In the genomic region with DNA sequence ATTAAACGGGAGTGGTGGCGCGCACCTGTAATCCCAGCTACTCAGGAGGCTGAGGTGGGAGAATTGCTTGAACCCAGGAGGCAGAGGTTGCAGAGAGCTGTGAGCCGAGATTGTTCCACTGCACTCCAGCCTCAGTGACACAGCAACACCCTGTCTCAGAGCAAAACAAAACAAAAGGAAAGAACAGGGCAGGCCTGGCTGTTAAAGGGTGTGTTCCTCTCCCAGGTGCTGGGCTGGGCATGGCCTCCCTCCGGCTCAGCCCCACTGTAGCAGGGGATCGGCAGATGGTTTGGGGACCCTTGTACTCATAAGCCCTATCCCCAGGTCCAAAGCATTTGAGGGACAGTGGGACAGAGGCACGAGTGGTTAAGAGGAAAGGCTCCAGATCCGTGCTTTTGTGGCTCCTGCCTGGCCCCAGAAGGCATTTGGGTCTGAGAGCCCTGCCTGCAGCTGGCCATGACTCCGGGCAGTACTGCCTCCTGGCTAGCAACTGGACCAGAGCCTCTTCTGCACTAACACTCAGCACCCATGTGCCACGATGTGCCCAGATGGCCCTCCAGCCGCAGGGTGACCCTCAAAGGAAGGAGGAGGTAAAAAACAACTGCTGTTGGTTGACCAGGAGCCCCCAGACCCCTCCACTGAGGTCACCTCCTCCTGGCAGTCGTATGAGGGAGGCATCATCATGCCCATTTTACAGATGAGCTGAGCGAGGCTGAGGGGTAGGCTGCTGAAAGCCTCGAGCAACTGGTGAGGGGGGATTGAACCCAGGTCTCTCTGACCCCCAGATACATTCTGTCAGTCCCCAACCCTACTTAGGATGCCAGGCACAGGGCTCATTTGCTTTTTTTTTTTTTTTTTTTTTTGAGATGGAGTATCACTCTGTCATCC, we compare ENCODE assay signal across 30 cellular contexts. TPM values are rescaled to one million over a fixed set of nuclear protein-coding genes. Genes with fewer than 3 reads are reported as not detected.
DNase-seq lines count a peak whose midpoint lies in the region; TF ChIP-seq lines count a peak whose summit lies in the region.
"Had no signal": no experiment of that assay in that cellular context is flagged by ENCODE, and none has a peak within 500 bp of the region (broad histone marks: within the 10 kb centered on the region; RNA-seq: fewer than 3 reads in every experiment).

No MANE protein-coding gene starts in this region.

- DNase-seq in AG08395 (ENCODE audit: low spot score) (peak; percentile 1), GM13977 (ENCODE audit: low spot score) (peak; percentile 7), neuronal stem cell (ENCODE audit: low spot score) (no peak), A673 (ENCODE audit: low spot score) (no peak), GM23248 (no peak), DMS 273 treated with DMSO at 0.1 percent for 48 hours (lab: John Stamatoyannopoulos, UW) (no peak), activated gamma-delta T cell treated with Interleukin-2 at 50 U/mL for 16 hours (no peak)
- DNase-seq in effector memory CD4-positive, alpha-beta T cell = no peak
- DNase-seq: activated naive CD8-positive, alpha-beta T cell treated with anti-CD3 and anti-CD28 coated beads for 36 hours; activated T-cell treated with anti-CD3 and anti-CD28 coated beads for 4 hours; cortex of kidney; DMS79 treated with DMSO at 0.1 percent for 48 hours; foreskin keratinocyte; naive thymus-derived CD4-positive, alpha-beta T cell; NCI-H1436 treated with DMSO at 0.1 percent for 48 hours; stomach; thyroid gland had no signal

- no peak overlapping the region for H4K91ac ChIP-seq in neuronal stem cell (ENCODE audit: low read depth, low read length, poor library complexity)

- in situ Hi-C loops in GM13977 (cut with MboI; ENCODE audit: low pct_unique_long_range_greater_than_20kb, low sequenced_read_pairs, unreplicated experiment) = no loop called here
- in situ Hi-C loops in GM23248 (cut with MboI) = no loop called here

- H3K36me3 ChIP-seq in effector memory CD4-positive, alpha-beta T cell (ENCODE audit: control insufficient read depth, insufficient read depth, low read length) = peaks cover 26% of the 10 kb centered on the region
- H3K36me3 ChIP-seq in neuronal stem cell (replicated peaks in 1 of 2; ENCODE audit: control insufficient read depth in 2 of 2, insufficient read depth in 2 of 2, low read length in 2 of 2) (peaks cover 12 to 20% of the 10 kb centered on the region in 2 donors), A673 (ENCODE audit: insufficient read depth, low read length, poor library complexity, severe bottlenecking) (peaks cover 11% of the 10 kb centered on the region), GM23248 (ENCODE audit: low read depth) (0 out of 2 replicates have a peak, but pooled peaks cover 6% of the 10 kb centered on the region)

- POLR2A ChIA-PET in A673 (lab: Charles Lee; ENCODE audit: low non-redundant PET) = no interaction called here

- TF ChIP-seq CTCF in GM13977 (IDR thresholded peaks at IDR 0.05; ENCODE audit: extremely low read depth, insufficient read depth, missing control alignments) (no peak), A673 (conservative IDR thresholded peaks at IDR 0.05; ENCODE audit: low read depth, low read length) (no peak)

- no TSS peak for BruUV-seq in A673 (replicated peaks; lab: Mats Ljungman, UMichigan)

- H2BK120ac ChIP-seq in neuronal stem cell (ENCODE audit: low read depth, low read length) = no peak overlapping the region

- no peak overlapping the region for H4K8ac ChIP-seq in neuronal stem cell (ENCODE audit: low read depth, low read length)

- H3K4me3 ChIP-seq in effector memory CD4-positive, alpha-beta T cell (ENCODE audit: insufficient read depth, low read depth, low read length, poor library complexity, severe bottlenecking) = no peak overlapping the region
- H3K4me3 ChIP-seq in neuronal stem cell (ENCODE audit: low read length in 2 of 2) = no peak overlapping the region
- H3K4me3 ChIP-seq in A673 (ENCODE audit: low read depth, low read length, poor library complexity, severe bottlenecking) = no peak overlapping the region
- no peak overlapping the region for H3K4me3 ChIP-seq in GM23248
- H3K4me3 ChIP-seq: ascending aorta, BLaER1, GM12878, HAP-1, hepatocyte, left lung, stomach, thyroid gland had no signal

- H2BK5ac ChIP-seq in neuronal stem cell (ENCODE audit: low read length) = no peak overlapping the region

- no peak overlapping the region for H3K23ac ChIP-seq in neuronal stem cell (ENCODE audit: low read depth, low read length, poor library complexity)

- peaks cover 9% of the 10 kb centered on the region for H3K4me1 ChIP-seq in effector memory CD4-positive, alpha-beta T cell (ENCODE audit: control insufficient read depth, insufficient read depth, low read length, poor library complexity, severe bottlenecking)
- no peaks in the 10 kb centered on the region for H3K4me1 ChIP-seq in neuronal stem cell (ENCODE audit: control insufficient read depth in 2 of 2, insufficient read depth in 1 of 2, low read depth in 1 of 2, low read length in 2 of 2)
- no peaks in the 10 kb centered on the region for H3K4me1 ChIP-seq in A673 (ENCODE audit: insufficient read depth, low read length, poor library complexity, severe bottlenecking)
- no peaks in the 10 kb centered on the region for H3K4me1 ChIP-seq in GM23248 (ENCODE audit: insufficient read depth)
- H3K4me1 ChIP-seq: ascending aorta, foreskin keratinocyte, HAP-1, left lung, stomach had no signal

- no peaks in the 10 kb centered on the region for H3K9me3 ChIP-seq in effector memory CD4-positive, alpha-beta T cell (ENCODE audit: control insufficient read depth, low read length)
- H3K9me3 ChIP-seq in neuronal stem cell (replicated peaks in 1 of 2; ENCODE audit: control insufficient read depth in 2 of 2, insufficient read depth in 1 of 2, low read depth in 1 of 2, low read length in 2 of 2) (peaks cover 9 to 12% of the 10 kb centered on the region in 2 donors), A673 (ENCODE audit: low read depth, low read length, poor library complexity, severe bottlenecking) (peaks cover 6% of the 10 kb centered on the region), GM23248 (ENCODE audit: low read depth) (peaks cover 8% of the 10 kb centered on the region)
- H3K9me3 ChIP-seq: ascending aorta, thyroid gland had no signal

- no peaks in the 10 kb centered on the region for H4K20me1 ChIP-seq in GM23248 (ENCODE audit: insufficient read depth)
- H4K20me1 ChIP-seq: BLaER1 had no signal

- H2BK12ac ChIP-seq in neuronal stem cell (ENCODE audit: low read length) = no peak overlapping the region

- no peak overlapping the region for H2BK15ac ChIP-seq in neuronal stem cell (ENCODE audit: low read length)

- intact Hi-C loops in A673 (cut with micrococcal nuclease; ENCODE audit: unreplicated experiment) = no loop called here

- H3K14ac ChIP-seq in neuronal stem cell (ENCODE audit: low read length) = peak overlapping the region; percentile 89

- H3K27ac ChIP-seq in effector memory CD4-positive, alpha-beta T cell (ENCODE audit: insufficient read depth, low read length, poor library complexity, severe bottlenecking) = peak overlapping the region; percentile 7
- H3K27ac ChIP-seq in neuronal stem cell (replicated peaks; ENCODE audit: low read length) (no peak overlapping the region), A673 (ENCODE audit: low read depth, low read length, poor library complexity, severe bottlenecking) (no peak overlapping the region), GM23248 (no peak overlapping the region)
- H3K27ac ChIP-seq: ascending aorta, foreskin keratinocyte, hepatocyte, left lung, stomach, thyroid gland had no signal

- H3K27me3 ChIP-seq in effector memory CD4-positive, alpha-beta T cell (replicated peaks; ENCODE audit: control insufficient read depth, insufficient read depth, low read length, poor library complexity, severe bottlenecking) = no peaks in the 10 kb centered on the region
- H3K27me3 ChIP-seq in neuronal stem cell (ENCODE audit: control insufficient read depth in 3 of 3, insufficient read depth in 3 of 3, low read depth in 1 of 3, low read length in 3 of 3) (no peaks in the 10 kb centered on the region), A673 (replicated peaks; ENCODE audit: insufficient read depth, low read depth, low read length, poor library complexity) (no peaks in the 10 kb centered on the region), GM23248 (replicated peaks; ENCODE audit: insufficient read depth) (no peaks in the 10 kb centered on the region)
- H3K27me3 ChIP-seq: ascending aorta, BLaER1, foreskin keratinocyte, hepatocyte, left lung, stomach, thyroid gland had no signal

- peaks cover 28% of the 10 kb centered on the region for H3K79me2 ChIP-seq in GM23248 (ENCODE audit: insufficient read depth)

- H3F3A ChIP-seq in GM23248 (ENCODE audit: insufficient read depth) = no peaks in the 10 kb centered on the region

- no peak overlapping the region for H3K18ac ChIP-seq in neuronal stem cell (ENCODE audit: low read length)

- H3K4me2 ChIP-seq in neuronal stem cell (ENCODE audit: insufficient read depth, low read length, poor library complexity, severe bottlenecking) = no peak overlapping the region
- H3K4me2 ChIP-seq in GM23248 (ENCODE audit: unreplicated experiment) = no peak overlapping the region
- H3K4me2 ChIP-seq: BLaER1, hepatocyte had no signal

- no peak overlapping the region for H2AK5ac ChIP-seq in neuronal stem cell (ENCODE audit: low read depth, low read length)

- peaks cover 7% of the 10 kb centered on the region for H3K79me1 ChIP-seq in neuronal stem cell (ENCODE audit: low read depth, low read length)

- no peak overlapping the region for H3K9ac ChIP-seq in neuronal stem cell (ENCODE audit: low read depth, low read length, poor library complexity)
- no peak overlapping the region for H3K9ac ChIP-seq in GM23248
- H3K9ac ChIP-seq: BLaER1 had no signal

- H3K9me2 ChIP-seq in GM23248 (ENCODE audit: insufficient read depth) = no peaks in the 10 kb centered on the region

- no CpG with 5 or more reads among the region's 14 CpGs for WGBS in neuronal stem cell (ENCODE audit: extremely low coverage in 2 of 2, insufficient read length in 2 of 2, insufficient replicate concordance in 1 of 2), 2 donors
- WGBS in GM23248 (ENCODE audit: low coverage in 1 of 2, low lambda C conversion rate in 2 of 2, missing lambda C conversion rate in 2 of 2), 2 experiments = 82 to 87% methylated on average over 13 to 14 of the region's 14 CpGs

- no peak overlapping the region for H3K4ac ChIP-seq in neuronal stem cell (ENCODE audit: low read length)

- H2AFZ ChIP-seq in neuronal stem cell (ENCODE audit: low read length) (no peak overlapping the region), GM23248 (no peak overlapping the region)
- H2AFZ ChIP-seq: hepatocyte had no signal

- CTCF ChIA-PET in A673 (lab: Charles Lee) = no interaction called here

RNA-seq across cellular contexts. Expression of gene RFX1, which starts 10.0 kb away (rescaled TPM):
- polyA plus RNA-seq in neuronal stem cell (2013, experiment 1 of 2) = 7.3 TPM
- 7.5 TPM for polyA plus RNA-seq in neuronal stem cell (2013, experiment 2 of 2)
- total RNA-seq in A673 (2021) = 19.5 and 23.1 TPM in 2 replicates
- total RNA-seq in GM23248 (2014; rRNA removed; shearing (Covaris generic)) = 1.9 and 2.5 TPM in 2 replicates
- polyA plus RNA-seq in GM23248 (2016; fragmentation: Nextera tagmentation; extraction: Ambion mirVana) = 1.6 and 1.7 TPM in 2 replicates

RNA-seq across cellular contexts. Expression of gene RLN3, which starts 31.8 kb away (rescaled TPM):
- polyA plus RNA-seq in neuronal stem cell (2013, experiment 1 of 2) = not detected
- polyA plus RNA-seq in neuronal stem cell (2013, experiment 2 of 2) = not detected
- total RNA-seq in A673 (2021) = not detected in 2 replicates
- total RNA-seq in GM23248 (2014; rRNA removed; shearing (Covaris generic)) = not detected in 2 replicates
- not detected in 2 replicates for polyA plus RNA-seq in GM23248 (2016; fragmentation: Nextera tagmentation; extraction: Ambion mirVana)
- total RNA-seq: activated naive CD8-positive, alpha-beta T cell treated with anti-CD3 and anti-CD28 coated beads for 36 hours; ascending aorta; esophagus mucosa; foreskin keratinocyte; GM12878; hepatocyte; HT1080; left lung; mesothelial cell of epicardium; naive thymus-derived CD4-positive, alpha-beta T cell; NCI-H460; occipital lobe; skeletal muscle tissue; stomach; T-helper 2 cell treated with Interferon-gamma antibody and Interleukin-4, amounts not matched to agents 100 ng/mL and 5 ng/mL, for 36 hours; thyroid gland had no signal
- polyA plus RNA-seq: foreskin keratinocyte; GM12878; hepatocyte; naive thymus-derived CD4-positive, alpha-beta T cell; stomach had no signal

RNA-seq across cellular contexts. Expression of gene IL27RA, which starts 35.4 kb away (rescaled TPM):
- 4.8 TPM for polyA plus RNA-seq in neuronal stem cell (2013, experiment 1 of 2)
- polyA plus RNA-seq in neuronal stem cell (2013, experiment 2 of 2) = 4.3 TPM
- total RNA-seq in A673 (2021) = 5.4 and 6.0 TPM in 2 replicates
- total RNA-seq in GM23248 (2014; rRNA removed; shearing (Covaris generic)) = 7.5 and 8.5 TPM in 2 replicates
- polyA plus RNA-seq in GM23248 (2016; fragmentation: Nextera tagmentation; extraction: Ambion mirVana) = 5.8 and 7.1 TPM in 2 replicates

RNA-seq across cellular contexts. Expression of gene DCAF15, which starts 43.8 kb away (rescaled TPM):
- polyA plus RNA-seq in neuronal stem cell (2013, experiment 1 of 2) = 44.9 TPM
- polyA plus RNA-seq in neuronal stem cell (2013, experiment 2 of 2) = 44.2 TPM
- 62.4 and 65.4 TPM in 2 replicates for total RNA-seq in A673 (2021)
- 10.6 and 11.5 TPM in 2 replicates for total RNA-seq in GM23248 (2014; rRNA removed; shearing (Covaris generic))
- 9.3 and 10.5 TPM in 2 replicates for polyA plus RNA-seq in GM23248 (2016; fragmentation: Nextera tagmentation; extraction: Ambion mirVana)

RNA-seq across cellular contexts. Expression of gene PODNL1, which starts 57.9 kb away (rescaled TPM):
- 2.8 TPM for polyA plus RNA-seq in neuronal stem cell (2013, experiment 1 of 2)
- polyA plus RNA-seq in neuronal stem cell (2013, experiment 2 of 2) = 2.8 TPM
- total RNA-seq in A673 (2021) = not detected in 2 replicates
- total RNA-seq in GM23248 (2014; rRNA removed; shearing (Covaris generic)) = 6.2 and 9.2 TPM in 2 replicates
- polyA plus RNA-seq in GM23248 (2016; fragmentation: Nextera tagmentation; extraction: Ambion mirVana) = 36.8 and 45.3 TPM in 2 replicates
- total RNA-seq: activated naive CD8-positive, alpha-beta T cell treated with anti-CD3 and anti-CD28 coated beads for 36 hours; GM12878; NCI-H460; occipital lobe; skeletal muscle tissue; stomach; T-helper 2 cell treated with Interferon-gamma antibody and Interleukin-4, amounts not matched to agents 100 ng/mL and 5 ng/mL, for 36 hours had no signal

Comparison
In these comparisons a context has a peak if more than half of its experiments do, and no peak if none do; other contexts are left out.
1. DNase-seq: peak in AG08395 (single experiment) and GM13977 (single experiment); none in effector memory CD4-positive, alpha-beta T cell (0 of 3), neuronal stem cell (single experiment), A673 (single experiment), GM23248 (single experiment), DMS 273 treated with DMSO at 0.1 percent for 48 hours (single experiment) and activated gamma-delta T cell treated with Interleukin-2 at 50 U/mL for 16 hours (single experiment).